8 cellular contexts compared by ENCODE assay signal in the genomic region with DNA sequence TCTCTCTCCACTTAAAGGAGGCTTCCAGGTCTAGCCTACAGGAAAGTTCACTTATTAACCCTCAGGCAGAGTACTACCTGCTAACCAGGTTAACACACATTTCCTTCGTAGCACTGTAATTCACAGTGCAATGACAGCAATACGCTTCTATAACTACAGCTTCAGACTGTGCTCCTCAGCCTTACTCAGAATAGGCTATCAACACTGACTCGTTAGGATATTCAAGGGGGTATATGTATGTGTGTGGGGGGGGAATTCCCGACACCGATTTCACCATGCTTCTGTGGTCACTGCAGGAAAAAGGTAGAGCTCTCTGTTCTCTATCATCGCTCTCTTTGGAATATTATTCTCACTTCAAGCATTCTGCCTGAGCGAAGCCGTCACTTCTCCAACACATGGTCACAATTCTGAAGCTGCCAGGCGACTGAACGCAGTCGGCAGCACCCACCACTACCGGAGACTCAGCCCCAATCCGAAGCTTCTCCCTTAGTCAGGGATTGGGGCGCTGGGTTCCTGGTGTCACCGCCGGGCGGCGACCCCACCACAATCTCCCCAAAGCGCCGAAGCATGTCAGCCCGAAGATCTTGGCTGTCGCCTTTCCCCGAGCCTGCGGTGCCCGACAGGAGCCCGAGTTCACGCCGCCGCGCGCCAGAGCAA. TPM values are rescaled to one million over a fixed set of nuclear protein-coding genes. Genes with fewer than 3 reads are reported as not detected.
DNase-seq lines count a peak whose midpoint lies in the region; ATAC-seq and TF ChIP-seq lines count a peak whose summit lies in the region.

No MANE protein-coding gene starts in this region.

- no peaks in the 10 kb centered on the region for H3K9me3 ChIP-seq in WERI-Rb-1 (ENCODE audit: severe bottlenecking)

- DNase-seq in WERI-Rb-1 (no peak), epithelial cell of proximal tubule (ENCODE audit: low read depth) (no peak), osteocyte (ENCODE audit: extremely low spot score, unreplicated experiment) (no peak), posterior cingulate gyrus (no peak), COLO668 (lab: John Stamatoyannopoulos, UW; ENCODE audit: unreplicated experiment) (no peak), AG20443 (ENCODE audit: low spot score) (no peak)

- H3K27me3 ChIP-seq in WERI-Rb-1 (ENCODE audit: insufficient read depth, low read depth, severe bottlenecking) = no peaks in the 10 kb centered on the region

- H3K9me3 Mint-ChIP-seq in osteocyte (ENCODE audit: unreplicated experiment) = no peaks in the 10 kb centered on the region

- peak overlapping the region; percentile 100 for H3K27ac ChIP-seq in WERI-Rb-1

- peak overlapping the region; percentile 100 for H3K27ac Mint-ChIP-seq in osteocyte (ENCODE audit: unreplicated experiment)

- peak overlapping the region; percentile 99 for H3K4me3 Mint-ChIP-seq in osteocyte (ENCODE audit: unreplicated experiment)

- H3K27me3 Mint-ChIP-seq in osteocyte (ENCODE audit: unreplicated experiment) = no peaks in the 10 kb centered on the region

- peak overlapping the region; percentile 67 for H3K4me3 ChIP-seq in WERI-Rb-1 (ENCODE audit: low read depth, low read length)
- H3K4me3 ChIP-seq in epithelial cell of proximal tubule (ENCODE audit: low read depth, low read length) = peak overlapping the region; percentile 99

- peaks cover 45% of the 10 kb centered on the region for H3K36me3 ChIP-seq in WERI-Rb-1

- TF ChIP-seq CTCF in WERI-Rb-1 (IDR thresholded peaks at IDR 0.05; ENCODE audit: low read depth, low read length) = peak; percentile 39; the same call in 1 of the 2 replicates
- TF ChIP-seq CTCF in epithelial cell of proximal tubule (conservative IDR thresholded peaks at IDR 0.05; ENCODE audit: low read depth, low read length) = no peak
- TF ChIP-seq CTCF in osteocyte (IDR thresholded peaks at IDR 0.05) = peak; percentile 12

- intact Hi-C loops in posterior cingulate gyrus (cut with DNase I) = loop anchor here (10.0 kb wide), 1 partner anchor 56 kb away; a partner anchor contains a TSS

- H3K4me1 Mint-ChIP-seq in osteocyte (ENCODE audit: unreplicated experiment) = peaks cover 43% of the 10 kb centered on the region

- ATAC-seq in GM18870 (IDR thresholded peaks at IDR 0.05; ENCODE audit: unreplicated experiment) = peak; percentile 29
- peak; percentile 29 for ATAC-seq in HG03045 (IDR thresholded peaks at IDR 0.05; ENCODE audit: unreplicated experiment)

- H3K36me3 Mint-ChIP-seq in osteocyte (ENCODE audit: unreplicated experiment) = peaks cover 11% of the 10 kb centered on the region

RNA-seq across cellular contexts. Expression of a gene that starts 0.6 kb away (rescaled TPM):
- total RNA-seq in epithelial cell of proximal tubule (15.3 and 19.5 TPM in 2 replicates), osteocyte (34.3 and 34.6 TPM in 2 replicates)

RNA-seq across cellular contexts. Expression of a gene that starts 0.9 kb away (rescaled TPM):
- 91.2 and 95.6 TPM in 2 replicates for total RNA-seq in epithelial cell of proximal tubule
- total RNA-seq in osteocyte = 49.6 and 50.4 TPM in 2 replicates

RNA-seq across cellular contexts. Expression of a gene that starts 10.2 kb away (rescaled TPM):
- total RNA-seq in epithelial cell of proximal tubule (19.1 and 26.5 TPM in 2 replicates), osteocyte (25.4 and 27.9 TPM in 2 replicates)

RNA-seq across cellular contexts. Expression of a gene that starts 28.4 kb away (rescaled TPM):
- total RNA-seq in epithelial cell of proximal tubule (10.5 and 25.7 TPM in 2 replicates), osteocyte (8.6 and 12.3 TPM in 2 replicates)

RNA-seq across cellular contexts. Expression of a gene that starts 55.3 kb away (rescaled TPM):
- 43.2 and 57.4 TPM in 2 replicates for total RNA-seq in epithelial cell of proximal tubule
- 58.1 and 61.1 TPM in 2 replicates for total RNA-seq in osteocyte
